Comparison of ENCODE assay signal across 8 cellular contexts in genomic region chr6:167907837-167908681, GRCh38.
DNase-seq lines count a peak whose midpoint lies in the region; ATAC-seq and TF ChIP-seq lines count a peak whose summit lies in the region.

No MANE protein-coding gene starts in this region.

- H3K27me3 ChIP-seq in Panc1 (ENCODE audit: control insufficient read depth, insufficient read depth, low read length) (no peaks in the 10 kb centered on the region), gastroesophageal sphincter (no peaks in the 10 kb centered on the region), testis (no peaks in the 10 kb centered on the region)

- DNase-seq in NCI-H2227 (lab: John Stamatoyannopoulos, UW; ENCODE audit: unreplicated experiment) (peak; percentile 23), NCI-H2227 treated with DMSO at 0.1 percent for 48 hours (lab: John Stamatoyannopoulos, UW) (no peak), Panc1 (ENCODE audit: low read depth, low spot score) (no peak), testis (peak; percentile 52), GM10266 (ENCODE audit: extremely low spot score) (no peak)

- TF ChIP-seq CTCF in Panc1 (IDR thresholded peaks at IDR 0.05) (peak; percentile 85), gastroesophageal sphincter (IDR thresholded peaks at IDR 0.05) (peak in 3 of 4 experiments; percentile 20 to 43 (median 22)), testis (IDR thresholded peaks at IDR 0.05) (peak; percentile 3 to 38 (median 11)), GM10266 (IDR thresholded peaks at IDR 0.05; ENCODE audit: control insufficient read depth, insufficient read depth, low read depth, missing control alignments) (no peak)

- TF ChIP-seq EP300 in gastroesophageal sphincter (IDR thresholded peaks at IDR 0.05) = no peak

- POLR2A ChIA-PET in Panc1 (lab: Charles Lee) = no interaction called here

- in situ Hi-C loops in Panc1 (cut with HindIII; ENCODE audit: low pct_unique_long_range_greater_than_20kb, low sequenced_read_pairs) = no loop called here

- TF ChIP-seq POLR2A in gastroesophageal sphincter (IDR thresholded peaks at IDR 0.05) (no peak), testis (IDR thresholded peaks at IDR 0.05) (no peak)

- H3K4me1 ChIP-seq in Panc1 (ENCODE audit: control insufficient read depth, insufficient read depth, low read length) (no peaks in the 10 kb centered on the region), gastroesophageal sphincter (peaks cover 0 to 7% (median 0%) of the 10 kb centered on the region in 3 donors), testis (peaks cover 3% of the 10 kb centered on the region)

- intact Hi-C loops in Panc1 (cut with micrococcal nuclease; ENCODE audit: unreplicated experiment) (loop anchor here (5.0 kb wide), 2 partner anchors 209 to 224 kb away; no protein-coding TSS in a partner anchor), testis (cut with DNase I; ENCODE audit: low total_unique reads) (loop anchor here (10.0 kb wide), 1 partner anchor 513 kb away; no protein-coding TSS in a partner anchor)

- no peak overlapping the region for H3K4me3 ChIP-seq in Panc1 (ENCODE audit: low read depth in 2 of 2, low read length in 2 of 2)
- H3K4me3 ChIP-seq in gastroesophageal sphincter = no peak overlapping the region
- no peak overlapping the region for H3K4me3 ChIP-seq in testis

- no peaks in the 10 kb centered on the region for H3K9me3 ChIP-seq in Panc1 (ENCODE audit: control insufficient read depth, insufficient read depth, low read depth, low read length)
- no peaks in the 10 kb centered on the region for H3K9me3 ChIP-seq in gastroesophageal sphincter
- no peaks in the 10 kb centered on the region for H3K9me3 ChIP-seq in testis

- H3K36me3 ChIP-seq in Panc1 (ENCODE audit: control insufficient read depth, insufficient read depth, low read length) (peaks cover 11% of the 10 kb centered on the region), gastroesophageal sphincter (peaks cover 0 to 50% of the 10 kb centered on the region in 2 donors), testis (ENCODE audit: low read depth, missing control alignments) (no peaks in the 10 kb centered on the region)

- 60 to 71% methylated on average over 7 of the region's 7 CpGs for WGBS in gastroesophageal sphincter (ENCODE audit: low coverage in 1 of 2), 2 donors
- 58 to 69% methylated on average over 7 of the region's 7 CpGs for WGBS in testis, 2 donors

- CTCF ChIA-PET in Panc1 (lab: Charles Lee) = interaction anchor here (0.8 to 2.2 kb wide), 2 partner anchors 210 to 225 kb away, joined by 3 to 5 read pairs; no protein-coding TSS in a partner anchor

- ATAC-seq in Panc1 (peak; percentile 93), gastroesophageal sphincter (no peak), HG02852 (IDR thresholded peaks at IDR 0.05; ENCODE audit: unreplicated experiment) (no peak), HG03571 (IDR thresholded peaks at IDR 0.05; ENCODE audit: unreplicated experiment) (no peak)

- H3K27ac ChIP-seq in Panc1 (ENCODE audit: low read length) (no peak overlapping the region), gastroesophageal sphincter (no peak overlapping the region), testis (no peak overlapping the region)

- BruUV-seq in Panc1 (replicated peaks; lab: Mats Ljungman, UMichigan) = no TSS peak

Comparison
In these comparisons a context has a peak if more than half of its experiments do, and no peak if none do; other contexts are left out.
1. DNase-seq: peak in NCI-H2227 (single experiment) and testis (single experiment); none in NCI-H2227 treated with DMSO at 0.1 percent for 48 hours (single experiment), Panc1 (single experiment) and GM10266 (single experiment).